ENCODE assay signal across 13 cellular contexts in genomic region chr11:24509114-24509513, GRCh38. TPM values are rescaled to one million over a fixed set of nuclear protein-coding genes. Genes with fewer than 3 reads are reported as not detected.
DNase-seq lines count a peak whose midpoint lies in the region; ATAC-seq, FAIRE-seq and TF ChIP-seq lines count a peak whose summit lies in the region.
"Had no signal": no experiment of that assay in that cellular context is flagged by ENCODE, and none has a peak within 500 bp of the region (broad histone marks: within the 10 kb centered on the region; RNA-seq: fewer than 3 reads in every experiment).

No MANE protein-coding gene starts in this region.

- TF ChIP-seq EP300 in esophagus muscularis mucosa (IDR thresholded peaks at IDR 0.05), result no peak

- no peaks in the 10 kb centered on the region for H3K4me1 ChIP-seq in Caco-2
- H3K4me1 ChIP-seq in OCI-LY7 (ENCODE audit: insufficient read depth, low read length, poor library complexity, severe bottlenecking), result no peaks in the 10 kb centered on the region
- H3K4me1 ChIP-seq in esophagus muscularis mucosa, result no peaks in the 10 kb centered on the region
- H3K4me1 ChIP-seq in small intestine (ENCODE audit: control insufficient read depth in 2 of 2, insufficient read depth in 1 of 2, low read depth in 1 of 2, low read length in 1 of 2), result no peaks in the 10 kb centered on the region
- no peaks in the 10 kb centered on the region for H3K4me1 ChIP-seq in osteoblast (ENCODE audit: insufficient read depth, low read length)
- H3K4me1 ChIP-seq: body of pancreas, stomach had no signal

- H3K9me2 ChIP-seq in OCI-LY7 (ENCODE audit: insufficient read depth, low read length), result no peaks in the 10 kb centered on the region

- no peak for FAIRE-seq in small intestine (lab: Jason Lieb, UNC)

- intact Hi-C loops in Caco-2 (cut with micrococcal nuclease; ENCODE audit: unreplicated experiment) (loop anchor here (1.0 kb wide), 1 partner anchor 109 kb away; no protein-coding TSS in a partner anchor), OCI-LY7 (cut with micrococcal nuclease; ENCODE audit: unreplicated experiment) (no loop called here), esophagus muscularis mucosa (cut with DNase I) (no loop called here)

- no peaks in the 10 kb centered on the region for H3K79me2 ChIP-seq in OCI-LY7 (ENCODE audit: insufficient read depth, low read depth, low read length)
- H3K79me2 ChIP-seq in osteoblast (ENCODE audit: insufficient read depth, low read length), result no peaks in the 10 kb centered on the region

- H2AFZ ChIP-seq in OCI-LY7 (ENCODE audit: low read length), result no peak overlapping the region
- H2AFZ ChIP-seq in osteoblast (ENCODE audit: low read length), result no peak overlapping the region

- WGBS in esophagus muscularis mucosa, result 48% methylated on average over 3 of the region's 3 CpGs
- WGBS in small intestine, 3 donors, result 28 to 43% (median 32%) methylated on average over 3 of the region's 3 CpGs

- H3K9me3 Mint-ChIP-seq in Caco-2 (ENCODE audit: unreplicated experiment), result no peaks in the 10 kb centered on the region

- H3K4me1 Mint-ChIP-seq in Caco-2 (ENCODE audit: low read depth, unreplicated experiment), result no peaks in the 10 kb centered on the region

- H3K36me3 Mint-ChIP-seq in Caco-2 (ENCODE audit: insufficient read depth, unreplicated experiment), result no peaks in the 10 kb centered on the region

- TF ChIP-seq CTCF in Caco-2 (IDR thresholded peaks at IDR 0.05; ENCODE audit: insufficient read depth in 1 of 2, low read depth in 1 of 2, low read length in 1 of 2, severe bottlenecking in 1 of 2, unreplicated experiment in 1 of 2) (peak; percentile 19), OCI-LY7 (conservative IDR thresholded peaks at IDR 0.05; ENCODE audit: low read length) (peak; percentile 43), fibroblast of the aortic adventitia (IDR thresholded peaks at IDR 0.05; ENCODE audit: insufficient read depth, low read length) (peak; percentile 33), esophagus muscularis mucosa (IDR thresholded peaks at IDR 0.05) (no peak), osteoblast (IDR thresholded peaks at IDR 0.05; ENCODE audit: extremely low read depth, low read depth, low read length) (no peak)

- POLR2A ChIA-PET in Caco-2 (lab: Charles Lee), result no interaction called here
- POLR2A ChIA-PET in OCI-LY7 (lab: Charles Lee), result interaction anchor here (0.6 to 0.7 kb wide), 2 partner anchors 10 to 20 kb away, joined by 3 read pairs; no protein-coding TSS in a partner anchor

- no peaks in the 10 kb centered on the region for H3K9me3 ChIP-seq in Caco-2
- H3K9me3 ChIP-seq in OCI-LY7 (ENCODE audit: low read length), result no peaks in the 10 kb centered on the region
- H3K9me3 ChIP-seq in esophagus muscularis mucosa, result no peaks in the 10 kb centered on the region
- H3K9me3 ChIP-seq in small intestine (ENCODE audit: control insufficient read depth, low read depth), result no peaks in the 10 kb centered on the region
- H3K9me3 ChIP-seq in osteoblast (ENCODE audit: low read depth, low read length), result no peaks in the 10 kb centered on the region
- H3K9me3 ChIP-seq: body of pancreas, stomach had no signal

- no peak for TF ChIP-seq POLR2A in esophagus muscularis mucosa (IDR thresholded peaks at IDR 0.05; ENCODE audit: low read depth)

- H4K20me1 ChIP-seq in OCI-LY7 (ENCODE audit: insufficient read depth, low read length), result no peaks in the 10 kb centered on the region
- H4K20me1 ChIP-seq in osteoblast (ENCODE audit: insufficient read depth, low read length), result no peaks in the 10 kb centered on the region

- H3K27me3 ChIP-seq in Caco-2 (replicated peaks; ENCODE audit: control insufficient read depth, insufficient read depth, low read length) (no peaks in the 10 kb centered on the region), esophagus muscularis mucosa (no peaks in the 10 kb centered on the region), small intestine (ENCODE audit: control insufficient read depth in 2 of 2, insufficient read depth in 2 of 2, low read length in 2 of 2) (no peaks in the 10 kb centered on the region), osteoblast (ENCODE audit: insufficient read depth, low read length) (no peaks in the 10 kb centered on the region)
- H3K27me3 ChIP-seq: body of pancreas, stomach had no signal

- H3K27ac ChIP-seq in OCI-LY7 (ENCODE audit: low read depth, low read length, poor library complexity, severe bottlenecking) (no peak overlapping the region), esophagus muscularis mucosa (replicated peaks in 1 of 4) (no peak overlapping the region), small intestine (ENCODE audit: low read depth in 1 of 2, low read length in 1 of 2) (no peak overlapping the region), osteoblast (ENCODE audit: low read depth, low read length) (no peak overlapping the region)
- H3K27ac ChIP-seq: body of pancreas, stomach had no signal

- no peak overlapping the region for H3K27ac Mint-ChIP-seq in Caco-2 (ENCODE audit: unreplicated experiment)

- H3K36me3 ChIP-seq in Caco-2 (ENCODE audit: control insufficient read depth, insufficient read depth, low read length) (no peaks in the 10 kb centered on the region), OCI-LY7 (ENCODE audit: insufficient read depth, low read length) (no peaks in the 10 kb centered on the region), esophagus muscularis mucosa (no peaks in the 10 kb centered on the region), small intestine (ENCODE audit: control insufficient read depth in 2 of 2, insufficient read depth in 2 of 2, low read length in 2 of 2) (no peaks in the 10 kb centered on the region), osteoblast (ENCODE audit: insufficient read depth, low read length) (no peaks in the 10 kb centered on the region)
- H3K36me3 ChIP-seq: stomach had no signal

- CTCF ChIA-PET in Caco-2 (lab: Charles Lee), result no interaction called here
- CTCF ChIA-PET in OCI-LY7 (lab: Charles Lee; ENCODE audit: unreplicated experiment), result no interaction called here

- no peak for DNase-seq in Caco-2
- DNase-seq in OCI-LY7 (ENCODE audit: low spot score), result no peak
- peak; percentile 25 for DNase-seq in fibroblast of the aortic adventitia (ENCODE audit: low read depth)
- no peak for DNase-seq in esophagus muscularis mucosa (ENCODE audit: extremely low spot score)
- DNase-seq in small intestine, result no peak
- DNase-seq in osteoblast (ENCODE audit: insufficient read length, low spot score, missing footprints), result no peak
- DNase-seq in activated gamma-delta T cell (lab: John Stamatoyannopoulos, UW), result no peak
- DNase-seq: body of pancreas; left colon; NCI-H1092 treated with DMSO at 0.1 percent for 48 hours; NK-92 treated with Interleukin-12 subunit alpha and Interleukin-12 subunit beta, amount 100 ng/mL, for 24 hours; stomach had no signal

- no peak overlapping the region for H3K4me2 ChIP-seq in OCI-LY7 (ENCODE audit: low read length)
- H3K4me2 ChIP-seq in osteoblast (ENCODE audit: insufficient read depth, low read length), result no peak overlapping the region

- H3K27me3 Mint-ChIP-seq in Caco-2 (ENCODE audit: insufficient read depth, unreplicated experiment), result no peaks in the 10 kb centered on the region

- no TSS peak for BruUV-seq in Caco-2 (replicated peaks; lab: Mats Ljungman, UMichigan)
- BruUV-seq in OCI-LY7 (replicated peaks; lab: Mats Ljungman, UMichigan), result no TSS peak

- H3K4me3 Mint-ChIP-seq in Caco-2 (ENCODE audit: unreplicated experiment), result no peak overlapping the region

- H3K4me3 ChIP-seq in Caco-2 (ENCODE audit: low read depth, low read length), result no peak overlapping the region
- no peak overlapping the region for H3K4me3 ChIP-seq in OCI-LY7 (ENCODE audit: low read depth, low read length, poor library complexity, severe bottlenecking)
- no peak overlapping the region for H3K4me3 ChIP-seq in fibroblast of the aortic adventitia (ENCODE audit: low read depth, low read length)
- no peak overlapping the region for H3K4me3 ChIP-seq in esophagus muscularis mucosa
- H3K4me3 ChIP-seq in small intestine (ENCODE audit: low read depth in 1 of 2, low read length in 2 of 2), result no peak overlapping the region
- no peak overlapping the region for H3K4me3 ChIP-seq in osteoblast (ENCODE audit: insufficient read depth, low read length)
- H3K4me3 ChIP-seq: body of pancreas, stomach had no signal

- peak; percentile 66 for ATAC-seq in HG02759 (IDR thresholded peaks at IDR 0.05; ENCODE audit: unreplicated experiment)
- ATAC-seq: body of pancreas, left colon had no signal

RNA-seq across cellular contexts. Expression of gene LUZP2, which starts 12.3 kb away (rescaled TPM):
- total RNA-seq in Caco-2 (2022) (not detected in 2 replicates), OCI-LY7 (2022) (not detected in 2 replicates), fibroblast of the aortic adventitia (ENCODE audit: low replicate concordance) (0.74 and 20.6 TPM in 2 replicates), esophagus muscularis mucosa (under 1 TPM in 2 of 4 donors, not detected in 2; 0.19 to 0.99 TPM), osteoblast (not detected in 2 replicates)
- not detected in 2 replicates for total RNA-seq in OCI-LY7 (2014; rRNA removed; shearing (Covaris generic))
- 1 to 10 TPM in 1 of 3 donors, not detected in 2; 1.3 TPM for polyA plus RNA-seq in small intestine

Comparison
In these comparisons a context has a peak if more than half of its experiments do, and no peak if none do; other contexts are left out.
1. CTCF ChIP-seq: peak in Caco-2 (2 of 2), OCI-LY7 (single experiment) and fibroblast of the aortic adventitia (single experiment); none in esophagus muscularis mucosa (0 of 3) and osteoblast (single experiment).